In genomic region chr1:184416921-184417320, GRCh38 we compare ENCODE assay signal across 21 cellular contexts. TPM values are rescaled to one million over a fixed set of nuclear protein-coding genes. Genes with fewer than 3 reads are reported as not detected.
DNase-seq lines count a peak whose midpoint lies in the region; ATAC-seq, FAIRE-seq and TF ChIP-seq lines count a peak whose summit lies in the region.
"Had no signal": no experiment of that assay in that cellular context is flagged by ENCODE, and none has a peak within 500 bp of the region (broad histone marks: within the 10 kb centered on the region; RNA-seq: fewer than 3 reads in every experiment).

No MANE protein-coding gene starts in this region.

- H2BK120ac ChIP-seq in H1 (replicated peaks; ENCODE audit: low read depth, low read length) = no peak overlapping the region

- H3K4me1 Mint-ChIP-seq in GM23338 = peaks cover 28% of the 10 kb centered on the region

- H4K91ac ChIP-seq in H1 (replicated peaks; ENCODE audit: insufficient read length, low read length) = no peak overlapping the region

- H2BK5ac ChIP-seq in H1 (ENCODE audit: low read depth, low read length) = no peak overlapping the region

- CTCF ChIA-PET in H1 (lab: Charles Lee; ENCODE audit: partially characterized antibody) = interaction anchor here (3.0 kb wide), 1 partner anchor 11 kb away, joined by 9 read pairs; no protein-coding TSS in a partner anchor

- no peak overlapping the region for H3K23ac ChIP-seq in H1 (ENCODE audit: insufficient read length)

- H4K20me1 ChIP-seq in GM23338 (replicated peaks; ENCODE audit: insufficient read depth) = peaks cover 14% of the 10 kb centered on the region; the same call in 1 of the 2 replicates
- peaks cover 1 to 5% of the 10 kb centered on the region in 2 experiments for H4K20me1 ChIP-seq in H1 (replicated peaks in 1 of 2; ENCODE audit: control insufficient read depth in 1 of 2, insufficient read depth in 2 of 2, low read length in 2 of 2)

- no peak for TF ChIP-seq RAD21 in H1 (IDR thresholded peaks at IDR 0.05 in 1 of 2, conservative IDR thresholded peaks at IDR 0.05 in 1 of 2; ENCODE audit: low read depth in 2 of 2, low read length in 2 of 2)

- no peaks in the 10 kb centered on the region for H3K27me3 ChIP-seq in GM23338 (ENCODE audit: insufficient read depth)
- H3K27me3 ChIP-seq in H1 (replicated peaks in 1 of 4; ENCODE audit: control insufficient read depth in 3 of 4, extremely low read depth in 1 of 4, insufficient read depth in 3 of 4, low read length in 3 of 4) = no peaks in the 10 kb centered on the region
- no peaks in the 10 kb centered on the region for H3K27me3 ChIP-seq in iPS-20b (ENCODE audit: insufficient read depth, low read length)
- no peaks in the 10 kb centered on the region for H3K27me3 ChIP-seq in rectal smooth muscle tissue (ENCODE audit: control insufficient read depth, insufficient read depth, low read length)

- H3K9ac ChIP-seq in H1 (replicated peaks in 1 of 4; ENCODE audit: extremely low read depth in 1 of 4, low read depth in 3 of 4, low read length in 3 of 4) = no peak overlapping the region
- H3K9ac ChIP-seq in iPS-20b (ENCODE audit: low read depth, low read length) = peak overlapping the region; percentile 24; the same call in 1 of the 2 replicates
- no peak overlapping the region for H3K9ac ChIP-seq in rectal smooth muscle tissue (ENCODE audit: low read length)

- H3K79me2 ChIP-seq in GM23338 (replicated peaks; ENCODE audit: insufficient read depth) = peaks cover 86% of the 10 kb centered on the region
- peaks cover 14 to 98% of the 10 kb centered on the region in 2 experiments; a peak in 3 of 4 replicates for H3K79me2 ChIP-seq in H1 (ENCODE audit: control insufficient read depth in 1 of 2, insufficient read depth in 2 of 2, low read length in 2 of 2)

- no peak overlapping the region for H2AFZ ChIP-seq in GM23338
- H2AFZ ChIP-seq in H1 (ENCODE audit: low read length) = no peak overlapping the region

- H3K9me3 Mint-ChIP-seq in GM23338 = no peaks in the 10 kb centered on the region
- H3K9me3 Mint-ChIP-seq: CD14-positive monocyte had no signal

- 70% methylated on average over 4 of the region's 4 CpGs; no CpG with 5 or more reads in 1 of the 2 experiments for WGBS in H1 (ENCODE audit: extremely low coverage in 1 of 2, insufficient coverage in 1 of 2, insufficient read length in 1 of 2, insufficient replicate concordance in 2 of 2, low coverage in 1 of 2, low lambda C conversion rate in 2 of 2, missing lambda C conversion rate in 1 of 2), 2 experiments

- no peak overlapping the region for H3K18ac ChIP-seq in H1 (ENCODE audit: extremely low read depth, low read length)

- ATAC-seq in GM23338 = no peak; the same call in 2 of the 3 replicates
- ATAC-seq: Right ventricle myocardium inferior had no signal

- FAIRE-seq in H1 (lab: Jason Lieb, UNC) = peak; percentile 45
- FAIRE-seq: A204.1, GM19239, RCC 7860 had no signal

- TF ChIP-seq POLR2A in H1 (IDR thresholded peaks at IDR 0.05; ENCODE audit: control extremely low read depth in 1 of 2, low read depth in 2 of 2, low read length in 2 of 2) = no peak

- peaks cover 7% of the 10 kb centered on the region; the same call in 1 of the 2 replicates for H3K79me1 ChIP-seq in H1 (ENCODE audit: low read depth, low read length)

- H3K27me3 Mint-ChIP-seq in GM23338 (ENCODE audit: insufficient read depth, low read depth, poor library complexity) = no peaks in the 10 kb centered on the region

- TF ChIP-seq CTCF in GM23338 (conservative IDR thresholded peaks at IDR 0.05; ENCODE audit: low read depth in 2 of 2) (no peak), H1 (IDR thresholded peaks at IDR 0.05; ENCODE audit: control extremely low read depth in 1 of 3, insufficient read depth in 1 of 3, low read depth in 1 of 3, low read length in 3 of 3) (no peak)

- H3K23me2 ChIP-seq in H1 (ENCODE audit: low read depth, low read length) = no peaks in the 10 kb centered on the region

- no peak overlapping the region for H2BK12ac ChIP-seq in H1 (ENCODE audit: low read depth, low read length)

- H2BK20ac ChIP-seq in H1 (ENCODE audit: low read length) = no peak overlapping the region

- DNase-seq in GM23338 (ENCODE audit: low spot score) (no peak), H1 (ENCODE audit: low read depth in 1 of 2, low spot score in 2 of 2) (no peak), DMS114 treated with DMSO at 0.1 percent for 48 hours (lab: John Stamatoyannopoulos, UW; ENCODE audit: unreplicated experiment) (no peak), dedifferentiated amniotic fluid mesenchymal stem cell (ENCODE audit: extremely low spot score) (no peak), OCI-M1 (lab: John Stamatoyannopoulos, UW) (no peak)
- DNase-seq: DMS53; GF-D8; H7; Karpas-422; NCI-H187; NCI-H2107; NCI-H510A; NK-92 treated with Interleukin-12 subunit alpha and Interleukin-12 subunit beta, amount 100 ng/mL, for 24 hours had no signal

- H2BK15ac ChIP-seq in H1 (ENCODE audit: low read length) = no peak overlapping the region

- no peaks in the 10 kb centered on the region for H3K36me3 Mint-ChIP-seq in GM23338 (ENCODE audit: low read depth)

- H3K36me3 ChIP-seq in GM23338 (ENCODE audit: insufficient read depth) (no peaks in the 10 kb centered on the region), H1 (ENCODE audit: control insufficient read depth in 2 of 4, insufficient read depth in 4 of 4, low read length in 3 of 4) (peaks cover 0 to 8% (median 0%) of the 10 kb centered on the region in 4 experiments; a peak in 1 of 8 replicates), iPS-20b (ENCODE audit: insufficient read depth, low read depth, low read length) (no peaks in the 10 kb centered on the region), rectal smooth muscle tissue (ENCODE audit: control insufficient read depth, insufficient read depth, low read length) (no peaks in the 10 kb centered on the region)

- H3K4me3 ChIP-seq in GM23338 = no peak overlapping the region
- no peak overlapping the region for H3K4me3 ChIP-seq in H1 (ENCODE audit: extremely low read depth in 1 of 4, insufficient read depth in 2 of 4, low read depth in 3 of 4, low read length in 4 of 4)
- H3K4me3 ChIP-seq in iPS-20b (ENCODE audit: low read length) = no peak overlapping the region
- no peak overlapping the region for H3K4me3 ChIP-seq in rectal smooth muscle tissue (ENCODE audit: low read length)

- H3K4me2 ChIP-seq in GM23338 (no peak overlapping the region), H1 (ENCODE audit: insufficient read depth in 1 of 2, low read depth in 2 of 2, low read length in 2 of 2) (no peak overlapping the region)

- H4K5ac ChIP-seq in H1 (ENCODE audit: insufficient read length, low read depth, low read length) = no peak overlapping the region

- no peak overlapping the region for H3K27ac ChIP-seq in GM23338 (ENCODE audit: low read depth)
- no peak overlapping the region for H3K27ac ChIP-seq in H1 (ENCODE audit: low read depth, low read length)
- no peak overlapping the region for H3K27ac ChIP-seq in iPS-20b (ENCODE audit: low read length)
- peak overlapping the region; percentile 7 for H3K27ac ChIP-seq in rectal smooth muscle tissue (ENCODE audit: low read depth, low read length)

- POLR2A ChIA-PET in H1 (lab: Charles Lee; ENCODE audit: partially characterized antibody) = no interaction called here

- TF ChIP-seq EP300 in H1 (IDR thresholded peaks at IDR 0.05; ENCODE audit: borderline replicate concordance in 1 of 2, low read depth in 2 of 2, low read length in 2 of 2) = no peak

- H3K9me2 ChIP-seq in GM23338 (ENCODE audit: insufficient read depth) = 0 out of 2 replicates have a peak, but pooled peaks cover 3% of the 10 kb centered on the region

- no peak overlapping the region for H3K4ac ChIP-seq in H1 (replicated peaks; ENCODE audit: insufficient read length, low read depth, low read length)

- no peaks in the 10 kb centered on the region for H3K9me3 ChIP-seq in H1 (ENCODE audit: insufficient read depth in 2 of 2, low read depth in 1 of 2, low read length in 1 of 2)
- no peaks in the 10 kb centered on the region for H3K9me3 ChIP-seq in iPS-20b (ENCODE audit: insufficient read depth, low read depth, low read length)

- H3K56ac ChIP-seq in H1 (replicated peaks; ENCODE audit: insufficient read length, low read depth, low read length) = no peak overlapping the region

- H3K14ac ChIP-seq in H1 (ENCODE audit: insufficient read length) = no peak overlapping the region

- H3K4me1 ChIP-seq in GM23338 (ENCODE audit: insufficient read depth) = peaks cover 49% of the 10 kb centered on the region
- peaks cover 1 to 15% (median 7%) of the 10 kb centered on the region in 4 experiments; a peak in 6 of 7 replicates for H3K4me1 ChIP-seq in H1 (replicated peaks in 1 of 4; ENCODE audit: control insufficient read depth in 3 of 4, insufficient read depth in 4 of 4, low read length in 3 of 4)
- H3K4me1 ChIP-seq in iPS-20b (ENCODE audit: insufficient read depth, low read length) = peaks cover 17% of the 10 kb centered on the region; the same call in 1 of the 2 replicates
- H3K4me1 ChIP-seq in rectal smooth muscle tissue (ENCODE audit: control insufficient read depth, insufficient read depth, low read length) = peaks cover 2% of the 10 kb centered on the region

- H4K8ac ChIP-seq in H1 (ENCODE audit: extremely low read depth, insufficient read depth, low read length) = no peak overlapping the region

- 0 out of 2 replicates have a peak overlapping the region, but pooled peaks have one; percentile 1 for H3K27ac Mint-ChIP-seq in GM23338
- H3K27ac Mint-ChIP-seq: B cell had no signal

- no peak overlapping the region for H3K4me3 Mint-ChIP-seq in GM23338
- H3K4me3 Mint-ChIP-seq: B cell, CD14-positive monocyte had no signal

- H2AK5ac ChIP-seq in H1 (ENCODE audit: low read depth, low read length) = no peak overlapping the region

- H3F3A ChIP-seq in GM23338 (replicated peaks; ENCODE audit: low read depth) = no peaks in the 10 kb centered on the region

TF ChIP-seq in H1, 55 proteins besides CTCF, POLR2A, EP300 and RAD21 (continues in another document):
- no peak for TF ChIP-seq SUZ12 (IDR thresholded peaks at IDR 0.05; ENCODE audit: low read length)
- no peak for TF ChIP-seq SIX5 (IDR thresholded peaks at IDR 0.05; ENCODE audit: low read depth, low read length)
- no peak for TF ChIP-seq BACH1 (IDR thresholded peaks at IDR 0.05; ENCODE audit: low read length)
- no peak for TF ChIP-seq TBP (IDR thresholded peaks at IDR 0.05; ENCODE audit: low read depth, low read length)

RNA-seq across cellular contexts. Expression of gene C1orf21, which starts 30.1 kb away (rescaled TPM):
- 28.0 and 34.2 TPM in 2 replicates for total RNA-seq in GM23338 (2014; rRNA removed; shearing (Covaris generic))
- polyA plus RNA-seq in GM23338 (2016; fragmentation: Nextera tagmentation; extraction: Ambion mirVana) (38.1 and 40.4 TPM in 2 replicates), H1 (2011; rRNA removed) (6.8 and 16.6 TPM in 2 replicates)
- 49.9 and 51.0 TPM in 2 replicates for total RNA-seq in H1 (2021; fragmentation: NEBNext Ultra II Directional; extraction: Animal tissue kit (Norgen Biotek cat#: 25700))
- 19.0 TPM for polyA plus RNA-seq in H1 (2011; cell fraction: cytosol; rRNA removed)
- 7.3 TPM for polyA plus RNA-seq in H1 (2011; cell fraction: nucleus; rRNA removed)
- 18.5 to 48.8 TPM (median 20.0 TPM) in 4 replicates for polyA plus RNA-seq in H1 (2012, experiment 1 of 2)
- polyA plus RNA-seq in H1 (2012, experiment 2 of 2) = 18.8 TPM
- 19.4 TPM for polyA plus RNA-seq in H1 (2013, experiment 1 of 2)
- 20.5 TPM for polyA plus RNA-seq in H1 (2013, experiment 2 of 2)
- 11.8 and 12.2 TPM in 2 replicates for polyA minus RNA-seq in H1 (2011; rRNA and poly(A)+ RNA removed)
- 5.5 TPM for polyA minus RNA-seq in H1 (2011; cell fraction: cytosol; rRNA and poly(A)+ RNA removed)
- 14.9 TPM for polyA minus RNA-seq in H1 (2011; cell fraction: nucleus; rRNA and poly(A)+ RNA removed)
